22 cellular contexts compared by ENCODE assay signal in the genomic region with DNA sequence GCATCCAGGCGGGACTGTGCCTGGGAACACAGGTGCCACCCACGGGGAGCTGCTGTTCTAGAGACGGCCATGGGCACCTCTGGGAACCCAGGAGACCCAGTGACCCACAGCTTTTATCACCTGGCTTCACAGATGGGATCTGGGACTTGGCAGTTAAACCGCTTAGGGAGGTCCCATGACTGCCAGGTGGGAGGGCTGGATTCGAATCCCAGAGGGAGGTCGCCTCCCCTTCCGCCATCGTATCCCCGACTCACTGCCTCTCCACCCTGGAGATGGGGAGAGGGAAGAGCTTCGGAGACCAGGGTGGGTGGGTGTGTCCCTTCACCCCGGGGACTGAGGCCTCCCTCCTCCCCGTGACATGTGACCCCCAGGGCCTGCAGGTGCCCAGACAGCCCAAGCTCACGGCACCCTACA.
"Had no signal": no experiment of that assay in that cellular context is flagged by ENCODE, and none has a peak within 500 bp of the region (broad histone marks: within the 10 kb centered on the region; RNA-seq: fewer than 3 reads in every experiment).

No MANE protein-coding gene starts in this region.

- H3K27me3 ChIP-seq: uterus had no signal

- H3K4me1 ChIP-seq: heart left ventricle, left lung, lower lobe of right lung, neural progenitor cell, parathyroid adenoma, psoas muscle, stomach, uterus had no signal

- H3K9ac ChIP-seq: neural progenitor cell, parathyroid adenoma had no signal

- H3K36me3 ChIP-seq: heart left ventricle, left lung, lower lobe of right lung, neural progenitor cell, stomach, thoracic aorta, uterus had no signal

- H3K4me3 ChIP-seq: heart left ventricle, left lung, lower lobe of right lung, neural progenitor cell, psoas muscle, stomach, thoracic aorta, uterus had no signal

- H3K27ac ChIP-seq: heart left ventricle, left lung, lower lobe of right lung, neural progenitor cell, parathyroid adenoma, psoas muscle, stomach, thoracic aorta, uterus had no signal

- DNase-seq: cortex of kidney; effector memory CD4-positive, alpha-beta T cell; heart left ventricle; hippocampal formation; left lung; lower lobe of right lung; midbrain; occipital lobe; retina; small intestine; stimulated activated CD4-positive, alpha-beta T cell treated with anti-CD3 and anti-CD28 coated beads, Interleukin-12 subunit alpha, Interleukin-12 subunit beta, amount 100 ng/mL, for 4 hours; stimulated activated naive CD4-positive, alpha-beta T cell; stomach; substantia nigra; trophoblast cell; uterus had no signal

- H3K9me3 ChIP-seq: heart left ventricle, left lung, lower lobe of right lung, psoas muscle, stomach, thoracic aorta, uterus had no signal

- H3K4me2 ChIP-seq: neural progenitor cell had no signal

- ATAC-seq: esophagus mucosa; heart left ventricle; left lung; lower lobe of right lung; natural killer cell treated with Interleukin-12 subunit alpha and Interleukin-12 subunit beta and Interleukin-15 and Interleukin-18, amount 100 ng/mL, for 72 hours; psoas muscle had no signal
